In genomic region chr7:100724364-100724763, GRCh38 we compare ENCODE assay signal across 1 cellular context.
A peak's percentile ranks its signal among the peaks of the same experiment; 100 is the strongest.
TF ChIP-seq lines count a peak whose summit lies in the region.

No MANE protein-coding gene starts in this region.

TF ChIP-seq in HepG2, 621 proteins besides CTCF, POLR2A, EP300 and RAD21:
- TF ChIP-seq ZNF121 (CRISPR knock-in tag; IDR thresholded peaks at IDR 0.05) = peak; percentile 82
